Comparison of ENCODE assay signal across 1 cellular context in genomic region chr19:12864721-12865715, GRCh38.
TF ChIP-seq lines count a peak whose summit lies in the region.

No MANE protein-coding gene starts in this region.

TF ChIP-seq in HepG2, 621 proteins besides CTCF, POLR2A, EP300 and RAD21 (continued from another document):
- TF ChIP-seq, protein P1, sequence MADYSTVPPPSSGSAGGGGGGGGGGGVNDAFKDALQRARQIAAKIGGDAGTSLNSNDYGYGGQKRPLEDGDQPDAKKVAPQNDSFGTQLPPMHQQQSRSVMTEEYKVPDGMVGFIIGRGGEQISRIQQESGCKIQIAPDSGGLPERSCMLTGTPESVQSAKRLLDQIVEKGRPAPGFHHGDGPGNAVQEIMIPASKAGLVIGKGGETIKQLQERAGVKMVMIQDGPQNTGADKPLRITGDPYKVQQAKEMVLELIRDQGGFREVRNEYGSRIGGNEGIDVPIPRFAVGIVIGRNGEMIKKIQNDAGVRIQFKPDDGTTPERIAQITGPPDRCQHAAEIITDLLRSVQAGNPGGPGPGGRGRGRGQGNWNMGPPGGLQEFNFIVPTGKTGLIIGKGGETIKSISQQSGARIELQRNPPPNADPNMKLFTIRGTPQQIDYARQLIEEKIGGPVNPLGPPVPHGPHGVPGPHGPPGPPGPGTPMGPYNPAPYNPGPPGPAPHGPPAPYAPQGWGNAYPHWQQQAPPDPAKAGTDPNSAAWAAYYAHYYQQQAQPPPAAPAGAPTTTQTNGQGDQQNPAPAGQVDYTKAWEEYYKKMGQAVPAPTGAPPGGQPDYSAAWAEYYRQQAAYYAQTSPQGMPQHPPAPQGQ (CRISPR knock-in tag; IDR thresholded peaks at IDR 0.05; ENCODE audit: borderline replicate concordance): no peak
- TF ChIP-seq ZNF430 (CRISPR knock-in tag; IDR thresholded peaks at IDR 0.05) (no peak), ZBTB7A (CRISPR knock-in tag; IDR thresholded peaks at IDR 0.05) (no peak), HDAC1 (CRISPR knock-in tag; IDR thresholded peaks at IDR 0.05) (peak; percentile 37), FOXA1 (IDR thresholded peaks at IDR 0.05) (no peak), FOXA1 (CRISPR knock-in tag; IDR thresholded peaks at IDR 0.05) (peak; percentile 42), THAP11 (CRISPR knock-in tag; IDR thresholded peaks at IDR 0.05) (peak; percentile 73), ZBTB10 (CRISPR knock-in tag; IDR thresholded peaks at IDR 0.05; ENCODE audit: borderline replicate concordance) (0 out of 2 replicates have a peak, but pooled peaks have one; percentile 45), ZFP62 (CRISPR knock-in tag; IDR thresholded peaks at IDR 0.05) (no peak), HOMEZ (CRISPR knock-in tag; IDR thresholded peaks at IDR 0.05; ENCODE audit: low read depth) (0 out of 2 replicates have a peak, but pooled peaks have one; percentile 19), ZSCAN25 (CRISPR knock-in tag; IDR thresholded peaks at IDR 0.05) (0 out of 2 replicates have a peak, but pooled peaks have one; percentile 29), ARNTL (CRISPR knock-in tag; IDR thresholded peaks at IDR 0.05) (no peak), KDM6A (CRISPR knock-in tag; IDR thresholded peaks at IDR 0.05; ENCODE audit: low read depth) (peak; percentile 38; the same call in 1 of the 2 replicates), GFI1 (CRISPR knock-in tag; IDR thresholded peaks at IDR 0.05; ENCODE audit: borderline replicate concordance) (no peak)
- TF ChIP-seq, protein P2, sequence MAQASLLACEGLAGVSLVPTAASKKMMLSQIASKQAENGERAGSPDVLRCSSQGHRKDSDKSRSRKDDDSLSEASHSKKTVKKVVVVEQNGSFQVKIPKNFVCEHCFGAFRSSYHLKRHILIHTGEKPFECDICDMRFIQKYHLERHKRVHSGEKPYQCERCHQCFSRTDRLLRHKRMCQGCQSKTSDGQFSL (CRISPR knock-in tag; IDR thresholded peaks at IDR 0.05): 0 out of 2 replicates have a peak, but pooled peaks have one; percentile 23
- TF ChIP-seq, protein P3, sequence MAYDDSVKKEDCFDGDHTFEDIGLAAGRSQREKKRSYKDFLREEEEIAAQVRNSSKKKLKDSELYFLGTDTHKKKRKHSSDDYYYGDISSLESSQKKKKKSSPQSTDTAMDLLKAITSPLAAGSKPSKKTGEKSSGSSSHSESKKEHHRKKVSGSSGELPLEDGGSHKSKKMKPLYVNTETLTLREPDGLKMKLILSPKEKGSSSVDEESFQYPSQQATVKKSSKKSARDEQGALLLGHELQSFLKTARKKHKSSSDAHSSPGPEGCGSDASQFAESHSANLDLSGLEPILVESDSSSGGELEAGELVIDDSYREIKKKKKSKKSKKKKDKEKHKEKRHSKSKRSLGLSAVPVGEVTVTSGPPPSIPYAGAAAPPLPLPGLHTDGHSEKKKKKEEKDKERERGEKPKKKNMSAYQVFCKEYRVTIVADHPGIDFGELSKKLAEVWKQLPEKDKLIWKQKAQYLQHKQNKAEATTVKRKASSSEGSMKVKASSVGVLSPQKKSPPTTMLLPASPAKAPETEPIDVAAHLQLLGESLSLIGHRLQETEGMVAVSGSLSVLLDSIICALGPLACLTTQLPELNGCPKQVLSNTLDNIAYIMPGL (CRISPR knock-in tag; IDR thresholded peaks at IDR 0.05; ENCODE audit: borderline replicate concordance in 1 of 2, low read depth in 1 of 2): peak; percentile 29 to 41; a peak in 1 of 4 replicates
- TF ChIP-seq, protein P4, sequence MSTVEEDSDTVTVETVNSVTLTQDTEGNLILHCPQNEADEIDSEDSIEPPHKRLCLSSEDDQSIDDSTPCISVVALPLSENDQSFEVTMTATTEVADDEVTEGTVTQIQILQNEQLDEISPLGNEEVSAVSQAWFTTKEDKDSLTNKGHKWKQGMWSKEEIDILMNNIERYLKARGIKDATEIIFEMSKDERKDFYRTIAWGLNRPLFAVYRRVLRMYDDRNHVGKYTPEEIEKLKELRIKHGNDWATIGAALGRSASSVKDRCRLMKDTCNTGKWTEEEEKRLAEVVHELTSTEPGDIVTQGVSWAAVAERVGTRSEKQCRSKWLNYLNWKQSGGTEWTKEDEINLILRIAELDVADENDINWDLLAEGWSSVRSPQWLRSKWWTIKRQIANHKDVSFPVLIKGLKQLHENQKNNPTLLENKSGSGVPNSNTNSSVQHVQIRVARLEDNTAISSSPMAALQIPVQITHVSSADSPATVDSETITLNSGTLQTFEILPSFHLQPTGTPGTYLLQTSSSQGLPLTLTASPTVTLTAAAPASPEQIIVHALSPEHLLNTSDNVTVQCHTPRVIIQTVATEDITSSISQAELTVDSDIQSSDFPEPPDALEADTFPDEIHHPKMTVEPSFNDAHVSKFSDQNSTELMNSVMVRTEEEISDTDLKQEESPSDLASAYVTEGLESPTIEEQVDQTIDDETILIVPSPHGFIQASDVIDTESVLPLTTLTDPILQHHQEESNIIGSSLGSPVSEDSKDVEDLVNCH (CRISPR knock-in tag; IDR thresholded peaks at IDR 0.05): no peak
- TF ChIP-seq, protein P5, sequence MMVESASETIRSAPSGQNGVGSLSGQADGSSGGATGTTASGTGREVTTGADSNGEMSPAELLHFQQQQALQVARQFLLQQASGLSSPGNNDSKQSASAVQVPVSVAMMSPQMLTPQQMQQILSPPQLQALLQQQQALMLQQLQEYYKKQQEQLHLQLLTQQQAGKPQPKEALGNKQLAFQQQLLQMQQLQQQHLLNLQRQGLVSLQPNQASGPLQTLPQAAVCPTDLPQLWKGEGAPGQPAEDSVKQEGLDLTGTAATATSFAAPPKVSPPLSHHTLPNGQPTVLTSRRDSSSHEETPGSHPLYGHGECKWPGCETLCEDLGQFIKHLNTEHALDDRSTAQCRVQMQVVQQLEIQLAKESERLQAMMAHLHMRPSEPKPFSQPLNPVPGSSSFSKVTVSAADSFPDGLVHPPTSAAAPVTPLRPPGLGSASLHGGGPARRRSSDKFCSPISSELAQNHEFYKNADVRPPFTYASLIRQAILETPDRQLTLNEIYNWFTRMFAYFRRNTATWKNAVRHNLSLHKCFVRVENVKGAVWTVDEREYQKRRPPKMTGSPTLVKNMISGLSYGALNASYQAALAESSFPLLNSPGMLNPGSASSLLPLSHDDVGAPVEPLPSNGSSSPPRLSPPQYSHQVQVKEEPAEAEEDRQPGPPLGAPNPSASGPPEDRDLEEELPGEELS (CRISPR knock-in tag; IDR thresholded peaks at IDR 0.05): peak; percentile 32; the same call in 1 of the 2 replicates
